In genomic region chr7:116505278-116505677, GRCh38 we compare ENCODE assay signal across 31 cellular contexts. TPM values are rescaled to one million over a fixed set of nuclear protein-coding genes. Genes with fewer than 3 reads are reported as not detected.
A peak's percentile ranks its signal among the peaks of the same experiment; 100 is the strongest.
DNase-seq lines count a peak whose midpoint lies in the region; ATAC-seq and TF ChIP-seq lines count a peak whose summit lies in the region.
"Had no signal": no experiment of that assay in that cellular context is flagged by ENCODE, and none has a peak within 500 bp of the region (broad histone marks: within the 10 kb centered on the region; RNA-seq: fewer than 3 reads in every experiment).

No MANE protein-coding gene starts in this region.

- H3K27ac Mint-ChIP-seq in endothelial cell (ENCODE audit: unreplicated experiment) = peak overlapping the region; percentile 65
- H3K27ac Mint-ChIP-seq in osteocyte (ENCODE audit: unreplicated experiment) = peak overlapping the region; percentile 21
- H3K27ac Mint-ChIP-seq: activated CD4-positive, alpha-beta memory T cell treated with anti-CD3 and anti-CD28 coated beads, Interleukin-2, amount 10 ng/mL, durations not matched to agents 7 days and 5 days; activated naive CD4-positive, alpha-beta T cell treated with anti-CD3 and anti-CD28 coated beads, Interleukin-2, amount 10 ng/mL, durations not matched to agents 7 days and 5 days; activated T-helper 17 cell treated with anti-CD3 and anti-CD28 coated beads, Interleukin-2, amount 50 U/mL, for 72 hours; brain; CD8-positive, alpha-beta memory T cell; nephron; T-helper 1 cell treated with Interleukin-12 subunit alpha and Interleukin-12 subunit beta and Interleukin-4 antibody, amounts not matched to agents 30 μg/mL and 1 μg/mL, for 36 hours had no signal

- H3K27ac ChIP-seq in right cardiac atrium (ENCODE audit: low read length) (peak overlapping the region; percentile 43), testis (peak overlapping the region in 1 of 2 donors; percentile 28)
- H3K27ac ChIP-seq: adrenal gland, lower lobe of right lung, vagina had no signal

- H3K9me3 ChIP-seq in right cardiac atrium (ENCODE audit: control insufficient read depth, low read length) (no peaks in the 10 kb centered on the region), testis (no peaks in the 10 kb centered on the region)
- H3K9me3 ChIP-seq: adrenal gland, lower lobe of right lung, mucosa of descending colon, vagina had no signal

- H3K36me3 Mint-ChIP-seq in endothelial cell (ENCODE audit: low read depth, unreplicated experiment) (peaks cover 13% of the 10 kb centered on the region), osteocyte (ENCODE audit: unreplicated experiment) (peaks cover 27% of the 10 kb centered on the region)
- H3K36me3 Mint-ChIP-seq: activated naive CD4-positive, alpha-beta T cell treated with anti-CD3 and anti-CD28 coated beads, Interleukin-2, amount 10 ng/mL, durations not matched to agents 7 days and 5 days; brain; CD8-positive, alpha-beta memory T cell had no signal

- H3K9me3 Mint-ChIP-seq in endothelial cell (ENCODE audit: unreplicated experiment) (no peaks in the 10 kb centered on the region), osteocyte (ENCODE audit: unreplicated experiment) (no peaks in the 10 kb centered on the region)
- H3K9me3 Mint-ChIP-seq: activated CD4-positive, alpha-beta memory T cell treated with anti-CD3 and anti-CD28 coated beads, Interleukin-2, amount 10 ng/mL, durations not matched to agents 7 days and 5 days; activated naive CD4-positive, alpha-beta T cell treated with anti-CD3 and anti-CD28 coated beads, Interleukin-2, amount 10 ng/mL, durations not matched to agents 7 days and 5 days; activated T-helper 17 cell treated with anti-CD3 and anti-CD28 coated beads, Interleukin-2, amount 50 U/mL, for 72 hours; CD8-positive, alpha-beta memory T cell; nephron; T-helper 1 cell treated with Interleukin-12 subunit alpha and Interleukin-12 subunit beta and Interleukin-4 antibody, amounts not matched to agents 30 μg/mL and 1 μg/mL, for 36 hours had no signal

- no peak for TF ChIP-seq POLR2A in testis (IDR thresholded peaks at IDR 0.05)

- ATAC-seq in right cardiac atrium (no peak), left cardiac atrium (no peak), HG03521 (IDR thresholded peaks at IDR 0.05; ENCODE audit: unreplicated experiment) (no peak)
- ATAC-seq: activated CD4-positive, CD25-positive, alpha-beta regulatory T cell treated with anti-CD3 and anti-CD28 coated beads, Interleukin-2, amount 50 U/mL, for 24 hours; activated T-helper 17 cell treated with anti-CD3 and anti-CD28 coated beads, Interleukin-2, amount 50 U/mL, for 72 hours; lower lobe of right lung; mucosa of descending colon had no signal

- H3K4me1 ChIP-seq in right cardiac atrium (ENCODE audit: control insufficient read depth, insufficient read depth, low read length) = peaks cover 8% of the 10 kb centered on the region
- peaks cover 11% of the 10 kb centered on the region for H3K4me1 ChIP-seq in testis

- peaks cover 26% of the 10 kb centered on the region for H3K4me1 Mint-ChIP-seq in endothelial cell (ENCODE audit: unreplicated experiment)
- peaks cover 60% of the 10 kb centered on the region for H3K4me1 Mint-ChIP-seq in osteocyte (ENCODE audit: unreplicated experiment)

- H3K4me3 ChIP-seq in right cardiac atrium (ENCODE audit: low read length) = no peak overlapping the region
- no peak overlapping the region for H3K4me3 ChIP-seq in testis
- H3K4me3 ChIP-seq: adrenal gland, lower lobe of right lung, mucosa of descending colon, vagina had no signal

- intact Hi-C loops in right cardiac atrium (cut with DNase I) (no loop called here), left cardiac atrium (cut with DNase I) (no loop called here), testis (cut with DNase I; ENCODE audit: low total_unique reads) (no loop called here)

- H3K27me3 Mint-ChIP-seq in endothelial cell (ENCODE audit: unreplicated experiment) (peaks cover 2% of the 10 kb centered on the region), osteocyte (ENCODE audit: unreplicated experiment) (no peaks in the 10 kb centered on the region)

- no peaks in the 10 kb centered on the region for H3K36me3 ChIP-seq in testis (ENCODE audit: low read depth, missing control alignments)
- H3K36me3 ChIP-seq: adrenal gland had no signal

- DNase-seq in right cardiac atrium (no peak), left cardiac atrium (no peak), endothelial cell (ENCODE audit: low spot score) (no peak), osteocyte (ENCODE audit: extremely low spot score, unreplicated experiment) (no peak), testis (no peak), T-helper 9 cell (no peak)
- no peak for DNase-seq in central memory CD4-positive, alpha-beta T cell
- DNase-seq: activated CD4-positive, alpha-beta memory T cell treated with anti-CD3 and anti-CD28 coated beads, Interleukin-2, amount 10 ng/mL, durations not matched to agents 7 days and 5 days; activated CD8-positive, alpha-beta memory T cell treated with anti-CD3 and anti-CD28 coated beads, Interleukin-2, amount 50 U/mL, for 48 hours; activated naive CD4-positive, alpha-beta T cell treated with anti-CD3 and anti-CD28 coated beads, Interleukin-2, amount 10 ng/mL, durations not matched to agents 7 days and 5 days; adrenal gland; CD8-positive, alpha-beta memory T cell; GOT3; KBM-7; kidney; lower lobe of right lung; mucosa of descending colon; NCI-H1105; NCI-H187 treated with DMSO at 0.1 percent for 48 hours; NCI-H2171; NCI-H510A; retina; stimulated activated CD4-positive, alpha-beta T cell treated with anti-CD3 and anti-CD28 coated beads, Interleukin-1b, Interleukin-23, amount 100 ng/mL, for 48 hours; stimulated activated naive CD4-positive, alpha-beta T cell treated with Interleukin-2 at 50 U/mL for 16 hours had no signal

- peak overlapping the region; percentile 28 for H3K4me3 Mint-ChIP-seq in endothelial cell (ENCODE audit: unreplicated experiment)
- H3K4me3 Mint-ChIP-seq in osteocyte (ENCODE audit: unreplicated experiment) = no peak overlapping the region
- H3K4me3 Mint-ChIP-seq: activated CD4-positive, alpha-beta memory T cell treated with anti-CD3 and anti-CD28 coated beads, Interleukin-2, amount 10 ng/mL, durations not matched to agents 7 days and 5 days; activated naive CD4-positive, alpha-beta T cell treated with anti-CD3 and anti-CD28 coated beads, Interleukin-2, amount 10 ng/mL, durations not matched to agents 7 days and 5 days; activated T-helper 17 cell treated with anti-CD3 and anti-CD28 coated beads, Interleukin-2, amount 50 U/mL, for 72 hours; brain; CD8-positive, alpha-beta memory T cell; nephron; T-helper 1 cell treated with Interleukin-12 subunit alpha and Interleukin-12 subunit beta and Interleukin-4 antibody, amounts not matched to agents 30 μg/mL and 1 μg/mL, for 36 hours had no signal

- WGBS in right cardiac atrium = 76% methylated on average over 2 of the region's 2 CpGs
- WGBS in testis, 2 donors = 46 to 47% methylated on average over 2 of the region's 2 CpGs

- H3K27me3 ChIP-seq in right cardiac atrium (ENCODE audit: control insufficient read depth, insufficient read depth) = no peaks in the 10 kb centered on the region
- no peaks in the 10 kb centered on the region for H3K27me3 ChIP-seq in testis
- H3K27me3 ChIP-seq: adrenal gland, vagina had no signal

- TF ChIP-seq CTCF in endothelial cell (IDR thresholded peaks at IDR 0.05; ENCODE audit: unreplicated experiment) (no peak), osteocyte (IDR thresholded peaks at IDR 0.05) (no peak), testis (IDR thresholded peaks at IDR 0.05) (no peak)

RNA-seq across cellular contexts. Expression of gene CAV2, which starts 5.7 kb away (rescaled TPM):
- 100 to 1,000 TPM; 179 to 233 (median 200) TPM for total RNA-seq in right cardiac atrium
- 136 TPM for polyA plus RNA-seq in right cardiac atrium
- 100 to 1,000 TPM; 167 to 244 TPM for total RNA-seq in left cardiac atrium
- 35.5 TPM for total RNA-seq in endothelial cell (ENCODE audit: unreplicated experiment)
- total RNA-seq in osteocyte = 81.6 and 86.8 TPM in 2 replicates
- 10 to 100 TPM; 33.0 to 40.2 TPM for total RNA-seq in testis
- 33.5 TPM for polyA plus RNA-seq in testis (ENCODE audit: insufficient read depth, low read depth, low replicate concordance)
- total RNA-seq: activated CD4-positive, alpha-beta memory T cell treated with anti-CD3 and anti-CD28 coated beads, Interleukin-2, amount 10 ng/mL, durations not matched to agents 7 days and 5 days; CD8-positive, alpha-beta memory T cell had no signal
- polyA plus RNA-seq: CD8-positive, alpha-beta memory T cell had no signal

RNA-seq across cellular contexts. Expression of gene CAV1, which starts 19.6 kb away (rescaled TPM):
- total RNA-seq in right cardiac atrium (100 to 1,000 TPM; 298 to 502 (median 380) TPM), left cardiac atrium (100 to 1,000 TPM; 423 to 465 TPM), endothelial cell (ENCODE audit: unreplicated experiment) (48.2 TPM), osteocyte (492 and 502 TPM in 2 replicates), testis (10 to 100 TPM; 33.1 to 39.9 TPM)
- polyA plus RNA-seq in right cardiac atrium (269 TPM), testis (ENCODE audit: insufficient read depth, low read depth, low replicate concordance) (84.2 TPM)
- polyA plus RNA-seq: CD8-positive, alpha-beta memory T cell had no signal
